In genomic region chr5:122584411-122585110, GRCh38 we compare ENCODE assay signal across 32 cellular contexts.
DNase-seq lines count a peak whose midpoint lies in the region; ATAC-seq and TF ChIP-seq lines count a peak whose summit lies in the region.
"Had no signal": no experiment of that assay in that cellular context is flagged by ENCODE, and none has a peak within 500 bp of the region (broad histone marks: within the 10 kb centered on the region; RNA-seq: fewer than 3 reads in every experiment).

No MANE protein-coding gene starts in this region.

- H3K9me3 Mint-ChIP-seq in activated B cell treated with CpG ODN at 0.5 μM for 24 hours (no peaks in the 10 kb centered on the region), memory B cell (no peaks in the 10 kb centered on the region)
- H3K9me3 Mint-ChIP-seq: activated naive CD8-positive, alpha-beta T cell treated with anti-CD3 and anti-CD28 coated beads, Interleukin-2, amount 50 U/mL, for 24 hours; central memory CD8-positive, alpha-beta T cell; endodermal cell; H9; nephron had no signal

- H3K27me3 Mint-ChIP-seq in activated B cell treated with CpG ODN at 0.5 μM for 24 hours (peaks cover 5% of the 10 kb centered on the region), memory B cell (peaks cover 3% of the 10 kb centered on the region)
- H3K27me3 Mint-ChIP-seq: dendritic cell treated with granulocyte-macrophage colony-stimulating factor and Interleukin-4, amounts not matched to agents 40 ng/mL and 50 ng/mL, for 4 days had no signal

- no peak overlapping the region for H3K27ac Mint-ChIP-seq in activated B cell treated with CpG ODN at 0.5 μM for 24 hours
- H3K27ac Mint-ChIP-seq in memory B cell, result no peak overlapping the region
- H3K27ac Mint-ChIP-seq: activated naive CD8-positive, alpha-beta T cell treated with anti-CD3 and anti-CD28 coated beads, Interleukin-2, amount 50 U/mL, for 24 hours; activated T-cell treated with anti-CD3 and anti-CD28 coated beads, Interleukin-2, amount 50 U/mL, for 72 hours; dendritic cell treated with granulocyte-macrophage colony-stimulating factor and Interleukin-4, amounts not matched to agents 40 ng/mL and 50 ng/mL, for 4 days; endodermal cell; H9; immature natural killer cell; nephron had no signal

- no peak for TF ChIP-seq CTCF in activated B cell treated with CpG ODN at 0.5 μM for 24 hours (IDR thresholded peaks at IDR 0.05)

- H3K27ac ChIP-seq in substantia nigra (ENCODE audit: low read depth, low read length, poor library complexity, severe bottlenecking), result no peak overlapping the region
- H3K27ac ChIP-seq: gastroesophageal sphincter, parathyroid adenoma, right atrium auricular region, spleen, transverse colon had no signal

- CTCF ChIA-PET in activated B cell treated with CpG ODN at 0.5 μM for 24 hours (lab: Charles Lee), result interaction anchor here (0.6 to 0.8 kb wide), 2 partner anchors 120 to 261 kb away, joined by 3 read pairs; partner anchors contain the start of gene SNX24

- H3K4me1 Mint-ChIP-seq in activated B cell treated with CpG ODN at 0.5 μM for 24 hours (peaks cover 10% of the 10 kb centered on the region), memory B cell (peaks cover 13% of the 10 kb centered on the region)
- H3K4me1 Mint-ChIP-seq: activated naive CD8-positive, alpha-beta T cell treated with anti-CD3 and anti-CD28 coated beads, Interleukin-2, amount 50 U/mL, for 24 hours; central memory CD8-positive, alpha-beta T cell; endodermal cell; immature natural killer cell had no signal

- POLR2A ChIA-PET in activated B cell treated with CpG ODN at 0.5 μM for 24 hours (lab: Charles Lee), result interaction anchor here (0.7 kb wide), 1 partner anchor 65 kb away, joined by 5 read pairs; no protein-coding TSS in a partner anchor

- intact Hi-C loops in activated B cell treated with CpG ODN at 0.5 μM for 24 hours (cut with micrococcal nuclease) (no loop called here), cardiac septum (cut with DNase I) (no loop called here)

- no peaks in the 10 kb centered on the region for H3K36me3 Mint-ChIP-seq in activated B cell treated with CpG ODN at 0.5 μM for 24 hours (ENCODE audit: low read depth)
- H3K36me3 Mint-ChIP-seq in memory B cell, result peaks cover 2% of the 10 kb centered on the region

- ATAC-seq in activated B cell treated with CpG ODN at 0.5 μM for 24 hours (ENCODE audit: low read depth) (peak; percentile 49), memory B cell (ENCODE audit: low read depth) (peak; percentile 29)
- ATAC-seq: activated naive CD8-positive, alpha-beta T cell treated with anti-CD3 and anti-CD28 coated beads, Interleukin-2, amount 50 U/mL, for 24 hours; activated T-cell treated with anti-CD3 and anti-CD28 coated beads, Interleukin-2, amount 50 U/mL, for 72 hours; gastroesophageal sphincter; left cardiac atrium; PC-3 had no signal

- peak overlapping the region; percentile 11 for H3K4me3 Mint-ChIP-seq in activated B cell treated with CpG ODN at 0.5 μM for 24 hours
- H3K4me3 Mint-ChIP-seq in memory B cell, result no peak overlapping the region
- H3K4me3 Mint-ChIP-seq: activated naive CD8-positive, alpha-beta T cell treated with anti-CD3 and anti-CD28 coated beads, Interleukin-2, amount 50 U/mL, for 24 hours; activated T-cell treated with anti-CD3 and anti-CD28 coated beads, Interleukin-2, amount 50 U/mL, for 72 hours; central memory CD8-positive, alpha-beta T cell; dendritic cell treated with granulocyte-macrophage colony-stimulating factor and Interleukin-4, amounts not matched to agents 40 ng/mL and 50 ng/mL, for 4 days; endodermal cell; H9; immature natural killer cell; nephron had no signal

- DNase-seq in NCI-H82 (lab: John Stamatoyannopoulos, UW) (peak; percentile 10), NCI-H82 treated with DMSO at 0.1 percent for 48 hours (lab: John Stamatoyannopoulos, UW; ENCODE audit: unreplicated experiment) (no peak), activated B cell treated with CpG ODN at 0.5 μM for 24 hours (no peak), memory B cell (ENCODE audit: low spot score in 2 of 2) (no peak), stromal cell of bone marrow (ENCODE audit: low read depth) (peak; percentile 29), substantia nigra (lab: John Stamatoyannopoulos, UW) (no peak), NCI-H1092 treated with DMSO at 0.1 percent for 48 hours (lab: John Stamatoyannopoulos, UW) (no peak), cardiac septum (ENCODE audit: low spot score) (no peak)
- DNase-seq: activated CD4-positive, CD25-positive, alpha-beta regulatory T cell; activated naive CD4-positive, alpha-beta T cell; activated naive CD8-positive, alpha-beta T cell treated with anti-CD3 and anti-CD28 coated beads, Interleukin-2, amount 50 U/mL, for 24 hours; activated T-cell treated with anti-CD3 and anti-CD28 coated beads, Interleukin-2, amount 50 U/mL, for 72 hours; BE2C; DMS 273 treated with DMSO at 0.1 percent for 48 hours; EL; endodermal cell; H9; hypothalamus; immature natural killer cell; left cardiac atrium; NCI-H1694; NCI-H510A; PC-3; SK-N-SH; spleen; transverse colon had no signal

Comparison
In these comparisons a context has a peak if more than half of its experiments do, and no peak if none do; other contexts are left out.
1. DNase-seq: peak in NCI-H82 (single experiment) and stromal cell of bone marrow (single experiment); none in NCI-H82 treated with DMSO at 0.1 percent for 48 hours (single experiment), activated B cell treated with CpG ODN at 0.5 μM for 24 hours (single experiment), memory B cell (0 of 2), substantia nigra (0 of 49), NCI-H1092 treated with DMSO at 0.1 percent for 48 hours (single experiment) and cardiac septum (single experiment).